Comparison of ENCODE assay signal across 9 cellular contexts in the genomic region with DNA sequence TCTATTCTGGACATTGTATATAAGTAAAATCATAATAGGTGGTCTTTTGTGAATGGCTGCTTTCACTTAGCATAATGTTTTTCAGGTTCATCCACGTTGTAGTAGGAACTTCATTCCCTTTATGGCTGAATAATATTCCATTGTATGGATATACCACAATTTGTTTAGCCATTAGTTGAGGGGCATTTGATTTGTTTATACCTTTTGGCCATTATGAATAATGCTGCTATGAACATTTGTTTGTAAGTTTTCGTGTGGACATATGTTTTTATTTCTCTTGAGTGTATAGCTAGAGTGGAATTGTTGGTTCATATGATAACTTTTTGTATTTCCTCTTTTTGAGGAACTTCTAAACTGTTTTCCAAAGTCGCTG.
"Had no signal": no experiment of that assay in that cellular context is flagged by ENCODE, and none has a peak within 500 bp of the region (broad histone marks: within the 10 kb centered on the region; RNA-seq: fewer than 3 reads in every experiment).

No MANE protein-coding gene starts in this region.

- H3K4me1 Mint-ChIP-seq: H9, IgD-negative memory B cell had no signal

- DNase-seq: GM23248, H9, KBM-7 had no signal

- H3K27ac Mint-ChIP-seq: H9, HFFc6, IgD-negative memory B cell had no signal

- FAIRE-seq: H1, H54, HepG2 had no signal

- H3K9me3 Mint-ChIP-seq: HFFc6 had no signal

- H2AFZ ChIP-seq: GM23248 had no signal

- H3K4me3 Mint-ChIP-seq: H9, HFFc6, IgD-negative memory B cell had no signal

- ATAC-seq: HCT116, HepG2 had no signal

- H3K27me3 Mint-ChIP-seq: IgD-negative memory B cell had no signal

- H3K27ac ChIP-seq: GM23248 had no signal

- H3K4me3 ChIP-seq: GM23248 had no signal

- H3K9ac ChIP-seq: GM23248 had no signal
